ENCODE assay signal across 8 cellular contexts in genomic region chr9:95313010-95313498, GRCh38. TPM values are rescaled to one million over a fixed set of nuclear protein-coding genes. Genes with fewer than 3 reads are reported as not detected.
A peak's percentile ranks its signal among the peaks of the same experiment; 100 is the strongest.
DNase-seq lines count a peak whose midpoint lies in the region; ATAC-seq and TF ChIP-seq lines count a peak whose summit lies in the region.

No MANE protein-coding gene starts in this region.

- H3K27ac ChIP-seq in epithelial cell of prostate, result no peak overlapping the region

- H3K4me1 ChIP-seq in BE2C, result no peaks in the 10 kb centered on the region

- H3K4me1 Mint-ChIP-seq in mesothelial cell of epicardium, result peaks cover 27% of the 10 kb centered on the region

- TF ChIP-seq CTCF in BE2C (IDR thresholded peaks at IDR 0.05; ENCODE audit: low read depth, low read length), result no peak
- TF ChIP-seq CTCF in mesothelial cell of epicardium (IDR thresholded peaks at IDR 0.05; ENCODE audit: unreplicated experiment), result no peak

- no peaks in the 10 kb centered on the region for H3K27me3 Mint-ChIP-seq in mesothelial cell of epicardium (ENCODE audit: low read depth)

- H3K27me3 ChIP-seq in BE2C, result no peaks in the 10 kb centered on the region

- H3K27ac Mint-ChIP-seq in mesothelial cell of epicardium, result peak overlapping the region; percentile 34

- no peaks in the 10 kb centered on the region for H3K36me3 Mint-ChIP-seq in mesothelial cell of epicardium

- ATAC-seq in HG03378 (IDR thresholded peaks at IDR 0.05; ENCODE audit: unreplicated experiment) (no peak), GM19467 (IDR thresholded peaks at IDR 0.05; ENCODE audit: unreplicated experiment) (no peak)

- H3K9me3 Mint-ChIP-seq in mesothelial cell of epicardium, result no peaks in the 10 kb centered on the region

- peak overlapping the region; percentile 58 for H3K4me3 ChIP-seq in BE2C (ENCODE audit: low read depth, low read length)

- H3K9me3 ChIP-seq in BE2C, result no peaks in the 10 kb centered on the region

- peak overlapping the region; percentile 77 for H3K4me3 Mint-ChIP-seq in mesothelial cell of epicardium

- no peaks in the 10 kb centered on the region for H3K36me3 ChIP-seq in BE2C

- DNase-seq in BE2C (peak; percentile 80), HT-29 (ENCODE audit: low spot score) (peak; percentile 68), RKO (ENCODE audit: low spot score) (peak; percentile 82), epithelial cell of prostate (ENCODE audit: low read depth, low spot score) (peak; percentile 46), mesothelial cell of epicardium (ENCODE audit: low spot score in 2 of 2, unreplicated experiment in 2 of 2) (peak; percentile 46 to 57), ureter (ENCODE audit: low spot score) (peak; percentile 60)

RNA-seq across cellular contexts. Expression of gene FANCC, which starts 4.5 kb away (rescaled TPM):
- polyA plus RNA-seq in BE2C (2012; ENCODE audit: insufficient read depth, insufficient read length, low read depth), result 10.3 TPM
- total RNA-seq in HT-29 (2014; rRNA removed; shearing (Covaris generic)), result 10.6 and 17.0 TPM in 2 replicates
- total RNA-seq in mesothelial cell of epicardium, result 20.2 to 22.5 TPM (median 22.5 TPM) in 3 replicates
- 16.5 TPM for total RNA-seq in ureter
